Comparison of ENCODE assay signal across 25 cellular contexts in genomic region chrX:133366735-133367134, GRCh38. TPM values are rescaled to one million over a fixed set of nuclear protein-coding genes. Genes with fewer than 3 reads are reported as not detected.
A peak's percentile ranks its signal among the peaks of the same experiment; 100 is the strongest.
DNase-seq lines count a peak whose midpoint lies in the region; ATAC-seq, FAIRE-seq and TF ChIP-seq lines count a peak whose summit lies in the region.
"Had no signal": no experiment of that assay in that cellular context is flagged by ENCODE, and none has a peak within 500 bp of the region (broad histone marks: within the 10 kb centered on the region; RNA-seq: fewer than 3 reads in every experiment).

No MANE protein-coding gene starts in this region.

- H3K27me3 ChIP-seq in endodermal cell (ENCODE audit: control insufficient read depth, insufficient read depth, low read length, poor library complexity, severe bottlenecking): no peaks in the 10 kb centered on the region
- H3K27me3 ChIP-seq: BE2C had no signal

- peaks cover 61% of the 10 kb centered on the region for H3K36me3 Mint-ChIP-seq in endodermal cell (ENCODE audit: low read depth)
- H3K36me3 Mint-ChIP-seq in activated naive CD8-positive, alpha-beta T cell treated with anti-CD3 and anti-CD28 coated beads for 36 hours: no peaks in the 10 kb centered on the region
- H3K36me3 Mint-ChIP-seq: CD14-positive monocyte; CD8-positive, alpha-beta memory T cell had no signal

- H3K9me3 ChIP-seq in endodermal cell (ENCODE audit: control insufficient read depth, low read length) (no peaks in the 10 kb centered on the region), mucosa of descending colon (no peaks in the 10 kb centered on the region)
- H3K9me3 ChIP-seq: BE2C had no signal

- peak overlapping the region; percentile 64 for H3K27ac Mint-ChIP-seq in endodermal cell
- H3K27ac Mint-ChIP-seq in activated naive CD8-positive, alpha-beta T cell treated with anti-CD3 and anti-CD28 coated beads for 36 hours: no peak overlapping the region
- H3K27ac Mint-ChIP-seq: CD14-positive monocyte; CD4-positive, alpha-beta T cell; CD8-positive, alpha-beta memory T cell had no signal

- H3K4me1 ChIP-seq in endodermal cell (ENCODE audit: control insufficient read depth, insufficient read depth, low read length) (no peaks in the 10 kb centered on the region), mucosa of descending colon (ENCODE audit: low read depth) (peaks cover 4% of the 10 kb centered on the region)
- H3K4me1 ChIP-seq: BE2C had no signal

- peaks cover 70% of the 10 kb centered on the region for H3K4me1 Mint-ChIP-seq in endodermal cell
- no peaks in the 10 kb centered on the region for H3K4me1 Mint-ChIP-seq in activated naive CD8-positive, alpha-beta T cell treated with anti-CD3 and anti-CD28 coated beads for 36 hours
- H3K4me1 Mint-ChIP-seq: CD8-positive, alpha-beta memory T cell had no signal

- FAIRE-seq in GM18507 (lab: Jason Lieb, UNC): peak; percentile 36
- FAIRE-seq: A204.1, D721Med, GM12891 had no signal

- ATAC-seq in mucosa of descending colon (peak; percentile 70), HG02840 (IDR thresholded peaks at IDR 0.05; ENCODE audit: low FRiP score, unreplicated experiment) (no peak)
- ATAC-seq: HCT116 had no signal

- DNase-seq in GM18507 (ENCODE audit: extremely low spot score, insufficient read length, low read depth): no peak
- DNase-seq in OCI-M1 (lab: John Stamatoyannopoulos, UW): peak; percentile 32
- no peak for DNase-seq in endodermal cell
- DNase-seq in mucosa of descending colon: no peak
- no peak for DNase-seq in AG20443 (ENCODE audit: low spot score)
- DNase-seq in stimulated activated CD4-positive, alpha-beta T cell treated with anti-CD3 and anti-CD28 coated beads, Interleukin-15, amount 100 ng/mL, for 24 hours: no peak
- DNase-seq in activated naive CD8-positive, alpha-beta T cell treated with anti-CD3 and anti-CD28 coated beads for 36 hours: no peak
- DNase-seq: AML-193; BE2C; CD4-positive, alpha-beta T cell; CD8-positive, alpha-beta memory T cell; DMS 273 treated with DMSO at 0.1 percent for 48 hours; DMS79; EL; GDM1; H9 had no signal

- no peak overlapping the region for H3K9ac ChIP-seq in endodermal cell (ENCODE audit: extremely low read depth, low read length, poor library complexity, severe bottlenecking)
- H3K9ac ChIP-seq: BLaER1 treated with 17β-estradiol and CSF1 and Interleukin-3, amounts not matched to agents 10 nM and 100 nM; GM23248 had no signal

- no peaks in the 10 kb centered on the region for H3K9me3 Mint-ChIP-seq in endodermal cell
- no peaks in the 10 kb centered on the region for H3K9me3 Mint-ChIP-seq in activated naive CD8-positive, alpha-beta T cell treated with anti-CD3 and anti-CD28 coated beads for 36 hours
- H3K9me3 Mint-ChIP-seq: CD14-positive monocyte; CD4-positive, alpha-beta T cell; CD8-positive, alpha-beta memory T cell; H9 had no signal

- H3K4me3 Mint-ChIP-seq in endodermal cell: no peak overlapping the region
- no peak overlapping the region for H3K4me3 Mint-ChIP-seq in activated naive CD8-positive, alpha-beta T cell treated with anti-CD3 and anti-CD28 coated beads for 36 hours
- H3K4me3 Mint-ChIP-seq: CD14-positive monocyte; CD4-positive, alpha-beta T cell; CD8-positive, alpha-beta memory T cell; H9 had no signal

- no peak overlapping the region for H3K4me3 ChIP-seq in endodermal cell (ENCODE audit: low read length)
- H3K4me3 ChIP-seq in mucosa of descending colon: no peak overlapping the region
- H3K4me3 ChIP-seq: BLaER1 treated with 17β-estradiol and CSF1 and Interleukin-3, amounts not matched to agents 10 nM and 100 nM; GM23248 had no signal

- H3K36me3 ChIP-seq in endodermal cell (ENCODE audit: control insufficient read depth, insufficient read depth, low read length) (peaks cover 41% of the 10 kb centered on the region), mucosa of descending colon (ENCODE audit: low read depth) (no peaks in the 10 kb centered on the region)
- H3K36me3 ChIP-seq: BE2C; BLaER1 treated with 17β-estradiol and CSF1 and Interleukin-3, amounts not matched to agents 10 nM and 100 nM had no signal

- intact Hi-C loops in mucosa of descending colon (cut with DNase I, micrococcal nuclease): no loop called here

- TF ChIP-seq CTCF in endodermal cell (conservative IDR thresholded peaks at IDR 0.05) (no peak), mucosa of descending colon (IDR thresholded peaks at IDR 0.05) (no peak)

- no peaks in the 10 kb centered on the region for H3K27me3 Mint-ChIP-seq in endodermal cell (ENCODE audit: insufficient read depth)
- H3K27me3 Mint-ChIP-seq in activated naive CD8-positive, alpha-beta T cell treated with anti-CD3 and anti-CD28 coated beads for 36 hours: no peaks in the 10 kb centered on the region
- H3K27me3 Mint-ChIP-seq: CD4-positive, alpha-beta T cell; CD8-positive, alpha-beta memory T cell had no signal

- no peak overlapping the region for H3K27ac ChIP-seq in endodermal cell (ENCODE audit: low read depth, low read length)
- H3K27ac ChIP-seq: 22Rv1; BLaER1 treated with 17β-estradiol and CSF1 and Interleukin-3, amounts not matched to agents 10 nM and 100 nM had no signal

RNA-seq across cellular contexts. Expression of gene GPC4, which starts 48.6 kb away (rescaled TPM):
- total RNA-seq in endodermal cell: 100 to 1,000 TPM; 281 to 829 TPM
- 119 TPM for polyA plus RNA-seq in endodermal cell (2013, experiment 1 of 2)
- polyA plus RNA-seq in endodermal cell (2013, experiment 2 of 2): 101 TPM
- 10 to 100 TPM; 12.7 to 33.5 (median 18.4) TPM for total RNA-seq in mucosa of descending colon
- not detected for total RNA-seq in activated naive CD8-positive, alpha-beta T cell treated with anti-CD3 and anti-CD28 coated beads for 36 hours
- total RNA-seq: CD4-positive, alpha-beta T cell; CD8-positive, alpha-beta memory T cell had no signal
- polyA plus RNA-seq: CD8-positive, alpha-beta memory T cell had no signal

Comparison
In these comparisons a context has a peak if more than half of its experiments do, and no peak if none do; other contexts are left out.
1. RNA of gene GPC4, which starts 48.6 kb away (total RNA-seq): 281 to 829 TPM in endodermal cell and 12.7 to 33.5 TPM in mucosa of descending colon; not detected in activated naive CD8-positive, alpha-beta T cell treated with anti-CD3 and anti-CD28 coated beads for 36 hours; every median in the first group is over 10 times any median in the second.